In genomic region chr2:10452334-10452733, GRCh38 we compare ENCODE assay signal across 1 cellular context.
A peak's percentile ranks its signal among the peaks of the same experiment; 100 is the strongest.
TF ChIP-seq lines count a peak whose summit lies in the region.

No MANE protein-coding gene starts in this region.

TF ChIP-seq in HepG2, 621 proteins besides CTCF, POLR2A, EP300 and RAD21 (continued from another document and continues in another):
- TF ChIP-seq ZNF891 (CRISPR knock-in tag; IDR thresholded peaks at IDR 0.05) = no peak
- no peak for TF ChIP-seq JDP2 (CRISPR knock-in tag; IDR thresholded peaks at IDR 0.05; ENCODE audit: borderline replicate concordance)
- peak; percentile 62; the same call in 1 of the 2 replicates for TF ChIP-seq SOX5 (CRISPR knock-in tag; IDR thresholded peaks at IDR 0.05; ENCODE audit: borderline replicate concordance)
- no peak for TF ChIP-seq ZNF547 (CRISPR knock-in tag; IDR thresholded peaks at IDR 0.05)
- TF ChIP-seq SP1 (IDR thresholded peaks at IDR 0.05) = no peak
- TF ChIP-seq SP1 (CRISPR knock-in tag; IDR thresholded peaks at IDR 0.05) = no peak
- no peak for TF ChIP-seq ZFP36L2 (CRISPR knock-in tag; IDR thresholded peaks at IDR 0.05)
- 0 out of 2 replicates have a peak, but pooled peaks have one; percentile 69 for TF ChIP-seq THAP7 (CRISPR knock-in tag; IDR thresholded peaks at IDR 0.05)
- TF ChIP-seq BATF2 (CRISPR knock-in tag; IDR thresholded peaks at IDR 0.05) = no peak
- no peak for TF ChIP-seq CEBPZ (IDR thresholded peaks at IDR 0.05; ENCODE audit: low read length)
- TF ChIP-seq GMEB2 (CRISPR knock-in tag; IDR thresholded peaks at IDR 0.05; ENCODE audit: low read depth) = no peak
- no peak for TF ChIP-seq ZNF18 (CRISPR knock-in tag; IDR thresholded peaks at IDR 0.05; ENCODE audit: insufficient replicate concordance)
- TF ChIP-seq SP140L (CRISPR knock-in tag; IDR thresholded peaks at IDR 0.05; ENCODE audit: borderline replicate concordance) = no peak
- TF ChIP-seq HBP1 (CRISPR knock-in tag; IDR thresholded peaks at IDR 0.05; ENCODE audit: low read depth) = no peak
- no peak for TF ChIP-seq THYN1 (CRISPR knock-in tag; IDR thresholded peaks at IDR 0.05; ENCODE audit: borderline replicate concordance, low read depth)
- no peak for TF ChIP-seq FOXK2 (IDR thresholded peaks at IDR 0.05)
- no peak for TF ChIP-seq U2AF1 (optimal IDR thresholded peaks at IDR 0.05; ENCODE audit: low read depth, low read length)
- no peak for TF ChIP-seq NFIB (CRISPR knock-in tag; IDR thresholded peaks at IDR 0.05; ENCODE audit: borderline replicate concordance)
- TF ChIP-seq EZH2 (conservative IDR thresholded peaks at IDR 0.05; ENCODE audit: low read depth, low read length) = no peak
- peak in 1 of 2 experiments; percentile 85; a peak in 2 of 4 replicates for TF ChIP-seq ATF4 (CRISPR knock-in tag; IDR thresholded peaks at IDR 0.05)
- TF ChIP-seq ZNF451 (CRISPR knock-in tag; IDR thresholded peaks at IDR 0.05) = no peak
- no peak for TF ChIP-seq ZNF24 (IDR thresholded peaks at IDR 0.05)
- TF ChIP-seq KLF16 (CRISPR knock-in tag; IDR thresholded peaks at IDR 0.05) = no peak
- TF ChIP-seq DBP (CRISPR knock-in tag; IDR thresholded peaks at IDR 0.05; ENCODE audit: not compliant biosample characterization) = no peak
- no peak for TF ChIP-seq NFATC3 (CRISPR knock-in tag; IDR thresholded peaks at IDR 0.05)
- 0 out of 2 replicates have a peak, but pooled peaks have one; percentile 39 for TF ChIP-seq POGK (CRISPR knock-in tag; conservative IDR thresholded peaks at IDR 0.05)
- no peak; the same call in 2 of the 3 replicates for TF ChIP-seq MXI1 (IDR thresholded peaks at IDR 0.05; ENCODE audit: borderline replicate concordance, low read depth, low read length)
- TF ChIP-seq ZFP62 (CRISPR knock-in tag; IDR thresholded peaks at IDR 0.05) = no peak
- TF ChIP-seq ZNF251 (CRISPR knock-in tag; IDR thresholded peaks at IDR 0.05) = no peak
- no peak for TF ChIP-seq ZNF121 (CRISPR knock-in tag; IDR thresholded peaks at IDR 0.05)
- TF ChIP-seq KLF15 (CRISPR knock-in tag; IDR thresholded peaks at IDR 0.05; ENCODE audit: borderline replicate concordance) = no peak
- no peak for TF ChIP-seq ZUFSP (CRISPR knock-in tag; IDR thresholded peaks at IDR 0.05; ENCODE audit: borderline replicate concordance)
- TF ChIP-seq TAF1 (CRISPR knock-in tag; IDR thresholded peaks at IDR 0.05) = no peak
- no peak for TF ChIP-seq AGO2 (optimal IDR thresholded peaks at IDR 0.05; ENCODE audit: low read depth, low read length)
- no peak for TF ChIP-seq TBX3 (IDR thresholded peaks at IDR 0.05; ENCODE audit: borderline replicate concordance)
- TF ChIP-seq HMGXB4 (CRISPR knock-in tag; IDR thresholded peaks at IDR 0.05; ENCODE audit: borderline replicate concordance in 1 of 2, low read depth in 1 of 2) = no peak
- no peak for TF ChIP-seq PHF5A (CRISPR knock-in tag; IDR thresholded peaks at IDR 0.05; ENCODE audit: low read depth, unreplicated experiment)
- no peak for TF ChIP-seq MYNN (CRISPR knock-in tag; IDR thresholded peaks at IDR 0.05; ENCODE audit: low read depth)
- TF ChIP-seq REXO4 (CRISPR knock-in tag; IDR thresholded peaks at IDR 0.05; ENCODE audit: borderline replicate concordance) = no peak
- no peak for TF ChIP-seq ZNF383 (CRISPR knock-in tag; IDR thresholded peaks at IDR 0.05; ENCODE audit: borderline replicate concordance)
- TF ChIP-seq KLF11 (CRISPR knock-in tag; IDR thresholded peaks at IDR 0.05) = no peak
- TF ChIP-seq HOXA9 (CRISPR knock-in tag; IDR thresholded peaks at IDR 0.05; ENCODE audit: borderline replicate concordance) = no peak
- no peak for TF ChIP-seq MXD1 (CRISPR knock-in tag; IDR thresholded peaks at IDR 0.05)
- no peak for TF ChIP-seq CREB3 (CRISPR knock-in tag; IDR thresholded peaks at IDR 0.05)
- peak; percentile 58 for TF ChIP-seq ELF1 (CRISPR knock-in tag; IDR thresholded peaks at IDR 0.05)
- TF ChIP-seq MYC (CRISPR knock-in tag; IDR thresholded peaks at IDR 0.05; ENCODE audit: borderline replicate concordance) = peak; percentile 18; the same call in 1 of the 2 replicates
- TF ChIP-seq TCF12 (IDR thresholded peaks at IDR 0.05) = no peak
- TF ChIP-seq TCF12 (CRISPR knock-in tag; IDR thresholded peaks at IDR 0.05) = no peak
- TF ChIP-seq KAT2B (IDR thresholded peaks at IDR 0.05; ENCODE audit: borderline replicate concordance, low read depth, low read length) = no peak
- TF ChIP-seq ZNF335 (CRISPR knock-in tag; IDR thresholded peaks at IDR 0.05) = no peak
